1 cellular context compared by ENCODE assay signal in the genomic region with DNA sequence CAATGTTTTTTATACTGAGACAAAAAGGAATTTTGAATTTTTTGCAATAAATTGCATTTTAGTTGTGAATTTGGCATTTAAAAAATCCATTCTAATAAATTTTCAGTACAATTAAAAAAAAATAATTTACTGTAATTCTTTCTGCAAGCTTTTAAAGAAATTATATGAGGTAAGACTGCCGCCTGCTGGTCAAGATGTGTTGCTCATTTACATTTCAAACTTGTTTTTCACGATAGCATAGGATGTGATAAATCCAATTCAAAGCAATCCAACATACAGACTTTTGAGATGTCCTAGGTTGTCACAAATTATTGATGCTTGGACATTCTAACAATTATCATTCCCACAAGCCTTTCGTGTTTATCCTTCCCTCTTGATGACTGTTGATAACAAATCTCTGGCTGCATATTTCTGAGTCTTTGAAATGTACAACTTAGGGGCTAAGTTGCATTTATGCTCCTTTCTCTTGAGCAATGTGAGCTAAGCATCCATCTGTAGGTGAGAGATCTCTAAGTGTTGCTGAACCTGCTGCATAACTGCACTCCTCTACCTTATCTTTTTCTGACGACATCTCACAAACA.
TF ChIP-seq lines count a peak whose summit lies in the region.

No MANE protein-coding gene starts in this region.

TF ChIP-seq in H1, 55 proteins besides CTCF, POLR2A, EP300 and RAD21:
- no peak for TF ChIP-seq CREB1 (IDR thresholded peaks at IDR 0.05)
- TF ChIP-seq KDM5A (IDR thresholded peaks at IDR 0.05; ENCODE audit: low read length): no peak
